19 cellular contexts compared by ENCODE assay signal in genomic region chr1:29471487-29472313, GRCh38.
DNase-seq lines count a peak whose midpoint lies in the region; ATAC-seq and FAIRE-seq lines count a peak whose summit lies in the region.
"Had no signal": no experiment of that assay in that cellular context is flagged by ENCODE, and none has a peak within 500 bp of the region (broad histone marks: within the 10 kb centered on the region; RNA-seq: fewer than 3 reads in every experiment).

No MANE protein-coding gene starts in this region.

- no peak overlapping the region for H3K4me3 Mint-ChIP-seq in activated CD4-positive, alpha-beta T cell treated with anti-CD3 and anti-CD28 coated beads, Interleukin-2, amount 10 ng/mL, durations not matched to agents 7 days and 5 days
- H3K4me3 Mint-ChIP-seq: activated CD4-positive, alpha-beta T cell treated with anti-CD3 and anti-CD28 coated beads for 36 hours; activated T-cell treated with anti-CD3 and anti-CD28 coated beads, Interleukin-2, amount 50 U/mL, for 4 hours; central memory CD8-positive, alpha-beta T cell; immature natural killer cell; T-helper 17 cell had no signal

- H3K9me3 Mint-ChIP-seq in activated CD4-positive, alpha-beta T cell treated with anti-CD3 and anti-CD28 coated beads, Interleukin-2, amount 10 ng/mL, durations not matched to agents 7 days and 5 days = no peaks in the 10 kb centered on the region
- H3K9me3 Mint-ChIP-seq: activated T-cell treated with anti-CD3 and anti-CD28 coated beads, Interleukin-2, amount 50 U/mL, for 4 hours; immature natural killer cell had no signal

- ATAC-seq in left ventricle myocardium superior = no peak
- ATAC-seq: activated CD4-positive, alpha-beta T cell treated with anti-CD3 and anti-CD28 coated beads for 36 hours; activated T-cell treated with anti-CD3 and anti-CD28 coated beads, Interleukin-2, amount 50 U/mL, for 4 hours; Panc1; T-helper 17 cell had no signal

- peak; percentile 56 for FAIRE-seq in islet of Langerhans (lab: Jason Lieb, UNC)
- FAIRE-seq: frontal cortex, H54 had no signal

- POLR2A ChIA-PET in activated CD4-positive, alpha-beta T cell treated with anti-CD3 and anti-CD28 coated beads, Interleukin-2, amount 10 ng/mL, durations not matched to agents 7 days and 5 days (lab: Charles Lee) = no interaction called here

- H3K27ac Mint-ChIP-seq in activated CD4-positive, alpha-beta T cell treated with anti-CD3 and anti-CD28 coated beads, Interleukin-2, amount 10 ng/mL, durations not matched to agents 7 days and 5 days = no peak overlapping the region
- H3K27ac Mint-ChIP-seq: activated CD4-positive, alpha-beta T cell treated with anti-CD3 and anti-CD28 coated beads for 36 hours; immature natural killer cell; T-helper 17 cell had no signal

- CTCF ChIA-PET in activated CD4-positive, alpha-beta T cell treated with anti-CD3 and anti-CD28 coated beads, Interleukin-2, amount 10 ng/mL, durations not matched to agents 7 days and 5 days (lab: Charles Lee) = no interaction called here

- intact Hi-C loops in cardiac septum (cut with DNase I) = no loop called here
- intact Hi-C loops in left ventricle myocardium superior (cut with micrococcal nuclease) = no loop called here

- DNase-seq in cardiac septum (ENCODE audit: low spot score) (peak; percentile 43), left ventricle myocardium superior (no peak), NCI-H748 (lab: John Stamatoyannopoulos, UW; ENCODE audit: unreplicated experiment) (peak; percentile 59), ureter (ENCODE audit: low spot score) (peak; percentile 27), NCI-H2196 (lab: John Stamatoyannopoulos, UW; ENCODE audit: unreplicated experiment) (no peak)
- DNase-seq in activated CD4-positive, alpha-beta T cell treated with anti-CD3 and anti-CD28 coated beads, Interleukin-2, amount 10 ng/mL, durations not matched to agents 7 days and 5 days = no peak
- no peak for DNase-seq in activated T-cell treated with anti-CD3 and anti-CD28 coated beads, Interleukin-2, amount 50 U/mL, for 48 hours
- DNase-seq: activated CD4-positive, alpha-beta T cell treated with anti-CD3 and anti-CD28 coated beads for 36 hours; activated T-cell treated with anti-CD3 and anti-CD28 coated beads, Interleukin-2, amount 50 U/mL, for 4 hours; Calu3; immature natural killer cell; posterior cingulate gyrus; stimulated activated CD4-positive, alpha-beta T cell treated with anti-CD3 and anti-CD28 coated beads, Interleukin-12 subunit alpha, Interleukin-12 subunit beta, amount 100 ng/mL, for 4 hours; T-helper 17 cell had no signal

- no peaks in the 10 kb centered on the region for H3K36me3 Mint-ChIP-seq in activated CD4-positive, alpha-beta T cell treated with anti-CD3 and anti-CD28 coated beads, Interleukin-2, amount 10 ng/mL, durations not matched to agents 7 days and 5 days (ENCODE audit: low read depth)
- H3K36me3 Mint-ChIP-seq: immature natural killer cell had no signal

- H3K4me1 Mint-ChIP-seq in activated CD4-positive, alpha-beta T cell treated with anti-CD3 and anti-CD28 coated beads, Interleukin-2, amount 10 ng/mL, durations not matched to agents 7 days and 5 days = no peaks in the 10 kb centered on the region
- H3K4me1 Mint-ChIP-seq: activated CD4-positive, alpha-beta T cell treated with anti-CD3 and anti-CD28 coated beads for 36 hours; central memory CD8-positive, alpha-beta T cell; immature natural killer cell; T-helper 17 cell had no signal

- H3K27me3 Mint-ChIP-seq in activated CD4-positive, alpha-beta T cell treated with anti-CD3 and anti-CD28 coated beads, Interleukin-2, amount 10 ng/mL, durations not matched to agents 7 days and 5 days = peaks cover 27% of the 10 kb centered on the region

Comparison
In these comparisons a context has a peak if more than half of its experiments do, and no peak if none do; other contexts are left out.
1. DNase-seq: peak in cardiac septum (single experiment), NCI-H748 (single experiment) and ureter (single experiment); none in left ventricle myocardium superior (single experiment), NCI-H2196 (single experiment), activated CD4-positive, alpha-beta T cell treated with anti-CD3 and anti-CD28 coated beads, Interleukin-2, amount 10 ng/mL, durations not matched to agents 7 days and 5 days (single experiment) and activated T-cell treated with anti-CD3 and anti-CD28 coated beads, Interleukin-2, amount 50 U/mL, for 48 hours (0 of 2).